ENCODE assay signal across 8 cellular contexts in the genomic region with DNA sequence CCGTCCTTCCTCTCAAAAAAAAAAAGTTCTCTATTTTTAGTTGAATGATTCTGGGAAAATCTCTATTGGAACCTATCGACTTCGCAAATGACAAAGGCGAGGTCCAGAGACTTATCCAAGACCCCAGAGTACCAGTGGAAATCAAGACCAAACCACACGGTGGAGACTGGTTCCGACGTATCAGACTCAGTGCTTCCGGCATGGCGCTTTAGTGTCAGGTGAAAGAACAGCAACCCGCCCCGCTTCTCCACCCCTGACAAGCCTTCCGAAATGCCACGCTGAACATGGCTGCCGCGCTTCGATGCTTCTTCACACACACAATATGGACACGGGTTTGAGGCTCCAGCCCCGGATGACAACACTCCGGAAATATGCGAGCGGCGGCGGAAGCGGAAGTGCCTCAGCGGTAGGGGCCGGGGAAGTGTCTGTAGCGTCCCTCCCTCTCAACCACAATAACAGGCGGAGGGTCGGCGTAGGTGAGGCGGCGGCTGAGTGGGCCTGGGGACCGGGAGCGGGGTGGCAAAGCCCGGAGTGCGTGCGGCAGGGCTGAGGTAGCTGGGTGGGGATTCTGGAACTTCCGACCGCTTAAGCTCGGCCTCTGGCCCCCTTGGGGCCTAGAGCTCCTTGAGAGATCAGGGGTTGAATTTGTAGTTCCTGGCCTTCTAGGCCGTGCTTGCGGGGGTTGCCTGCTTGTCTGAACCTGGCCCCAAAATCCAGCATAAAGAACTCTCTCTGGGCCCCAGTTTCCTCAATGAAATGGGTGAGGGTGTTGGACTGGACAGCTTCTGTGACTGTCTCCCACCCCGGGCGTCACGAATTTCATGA. TPM values are rescaled to one million over a fixed set of nuclear protein-coding genes. Genes with fewer than 3 reads are reported as not detected.
DNase-seq lines count a peak whose midpoint lies in the region; ATAC-seq and TF ChIP-seq lines count a peak whose summit lies in the region.

A gene with protein sequence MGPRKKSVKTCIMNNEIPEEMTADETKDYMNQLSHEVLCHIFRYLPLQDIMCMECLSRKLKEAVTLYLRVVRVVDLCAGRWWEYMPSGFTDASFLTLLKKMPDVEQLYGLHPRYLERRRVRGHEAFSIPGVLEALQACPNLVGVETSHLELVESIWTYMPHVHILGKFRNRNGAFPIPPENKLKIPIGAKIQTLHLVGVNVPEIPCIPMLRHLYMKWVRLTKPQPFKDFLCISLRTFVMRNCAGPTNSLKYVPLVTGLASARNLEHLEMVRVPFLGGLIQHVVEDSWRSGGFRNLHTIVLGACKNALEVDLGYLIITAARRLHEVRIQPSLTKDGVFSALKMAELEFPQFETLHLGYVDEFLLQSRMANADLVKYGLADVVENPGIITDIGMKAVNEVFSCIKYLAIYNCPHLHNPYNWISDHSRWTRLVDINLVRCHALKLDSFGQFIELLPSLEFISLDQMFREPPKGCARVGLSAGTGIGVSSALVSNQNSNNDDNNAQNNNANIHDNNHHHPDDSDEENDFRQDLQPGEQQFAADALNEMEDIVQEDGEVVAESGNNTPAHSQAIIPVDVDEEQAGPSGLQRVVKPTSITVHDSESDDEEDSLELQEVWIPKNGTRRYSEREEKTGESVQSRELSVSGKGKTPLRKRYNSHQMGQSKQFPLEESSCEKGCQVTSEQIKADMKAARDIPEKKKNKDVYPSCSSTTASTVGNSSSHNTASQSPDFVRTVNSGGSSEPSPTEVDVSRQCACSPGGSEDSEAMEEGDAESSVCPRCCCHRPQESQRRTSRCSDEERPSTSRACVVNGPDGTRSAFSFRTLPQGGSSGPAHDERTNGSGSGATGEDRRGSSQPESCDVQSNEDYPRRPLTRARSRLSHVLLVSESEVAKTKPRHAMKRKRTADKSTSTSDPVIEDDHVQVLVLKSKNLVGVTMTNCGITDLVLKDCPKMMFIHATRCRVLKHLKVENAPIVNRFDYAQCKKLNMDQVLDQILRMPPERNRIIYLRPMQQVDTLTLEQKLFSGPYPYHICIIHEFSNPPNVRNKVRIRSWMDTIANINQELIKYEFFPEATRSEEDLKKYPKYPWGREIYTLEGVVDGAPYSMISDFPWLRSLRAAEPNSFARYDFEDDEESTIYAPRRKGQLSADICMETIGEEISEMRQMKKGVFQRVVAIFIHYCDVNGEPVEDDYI (plus strand): TSS at position 395 of the 825 bp plus-strand sequence. CDS start 10,819 bp downstream, outside the sequence.

- H3K36me3 Mint-ChIP-seq in activated T-cell treated with anti-CD3 and anti-CD28 coated beads, Interleukin-2, amount 50 U/mL, for 4 hours (ENCODE audit: insufficient read depth): peaks cover 19% of the 10 kb centered on the region

- H3K9me3 Mint-ChIP-seq in activated T-cell treated with anti-CD3 and anti-CD28 coated beads, Interleukin-2, amount 50 U/mL, for 4 hours: no peaks in the 10 kb centered on the region

- 0% methylated on average over 45 of the region's 45 CpGs for WGBS in esophagus, 2 donors

- peak within 1 kb of the TSS; percentile 95 for H3K9ac ChIP-seq in mucosa of stomach (ENCODE audit: low read length)

- no peak for TF ChIP-seq CTCF in Panc1 (IDR thresholded peaks at IDR 0.05)

- H3K36me3 ChIP-seq in Panc1 (ENCODE audit: control insufficient read depth, insufficient read depth, low read length): no peaks in the 10 kb centered on the region; the same call in 1 of the 2 replicates
- no peaks in the 10 kb centered on the region for H3K36me3 ChIP-seq in esophagus (ENCODE audit: control insufficient read depth in 2 of 2, insufficient read depth in 2 of 2, low read length in 1 of 2)
- H3K36me3 ChIP-seq in mucosa of stomach (ENCODE audit: control insufficient read depth, insufficient read depth, low read length): no peaks in the 10 kb centered on the region

- peaks cover 62% of the 10 kb centered on the region for H3K4me1 Mint-ChIP-seq in activated T-cell treated with anti-CD3 and anti-CD28 coated beads, Interleukin-2, amount 50 U/mL, for 4 hours (ENCODE audit: low read depth)

- CTCF ChIA-PET in Panc1 (lab: Charles Lee): no interaction called here

- POLR2A ChIA-PET in Panc1 (lab: Charles Lee): interaction anchor here (0.7 kb wide), 1 partner anchor 10 kb away, joined by 3 read pairs; no protein-coding TSS in a partner anchor

- intact Hi-C loops in Panc1 (cut with micrococcal nuclease; ENCODE audit: unreplicated experiment): no loop called here

- H3K27me3 Mint-ChIP-seq in activated T-cell treated with anti-CD3 and anti-CD28 coated beads, Interleukin-2, amount 50 U/mL, for 4 hours (ENCODE audit: low read depth): no peaks in the 10 kb centered on the region

- peak within 1 kb of the TSS; percentile 93 for H3K27ac ChIP-seq in Panc1 (ENCODE audit: low read length)
- H3K27ac ChIP-seq in esophagus (ENCODE audit: low read depth in 2 of 2, low read length in 1 of 2): peak within 1 kb of the TSS; percentile 88 to 98

- in situ Hi-C loops in Panc1 (cut with HindIII; ENCODE audit: low pct_unique_long_range_greater_than_20kb, low sequenced_read_pairs): no loop called here

- peaks cover 10% of the 10 kb centered on the region; the same call in 1 of the 2 replicates for H3K4me1 ChIP-seq in Panc1 (ENCODE audit: control insufficient read depth, insufficient read depth, low read length)
- no peaks in the 10 kb centered on the region for H3K4me1 ChIP-seq in esophagus (ENCODE audit: control insufficient read depth in 2 of 2, insufficient read depth in 2 of 2, low read length in 1 of 2)
- H3K4me1 ChIP-seq in mucosa of stomach (ENCODE audit: control insufficient read depth, insufficient read depth, low read length): peaks cover 26% of the 10 kb centered on the region

- BruUV-seq in Panc1 (replicated peaks; lab: Mats Ljungman, UMichigan): no TSS peak

- no peaks in the 10 kb centered on the region for H3K27me3 ChIP-seq in Panc1 (ENCODE audit: control insufficient read depth, insufficient read depth, low read length)
- no peaks in the 10 kb centered on the region for H3K27me3 ChIP-seq in esophagus (ENCODE audit: control insufficient read depth in 1 of 2, insufficient read depth in 2 of 2, low read length in 2 of 2)
- no peaks in the 10 kb centered on the region for H3K27me3 ChIP-seq in mucosa of stomach (ENCODE audit: control insufficient read depth, insufficient read depth, low read length)

- ATAC-seq in GM21723 (IDR thresholded peaks at IDR 0.05; ENCODE audit: unreplicated experiment) (peak; percentile 99), Panc1 (peak; percentile 100)
- peak; percentile 95 to 98 for ATAC-seq in activated T-cell treated with anti-CD3 and anti-CD28 coated beads, Interleukin-2, amount 50 U/mL, for 4 hours

- H3K4me3 ChIP-seq in Panc1 (ENCODE audit: low read depth in 2 of 2, low read length in 2 of 2): peak within 1 kb of the TSS; percentile 87 to 94
- peak within 1 kb of the TSS; percentile 92 to 97 for H3K4me3 ChIP-seq in esophagus (ENCODE audit: low read depth in 1 of 2, low read length in 2 of 2)
- peak within 1 kb of the TSS; percentile 26 for H3K4me3 ChIP-seq in mucosa of stomach (ENCODE audit: low read length)

- peak within 1 kb of the TSS; percentile 95 for H3K4me3 Mint-ChIP-seq in activated T-cell treated with anti-CD3 and anti-CD28 coated beads, Interleukin-2, amount 50 U/mL, for 4 hours

- H3K9me3 ChIP-seq in Panc1 (ENCODE audit: control insufficient read depth, insufficient read depth, low read depth, low read length) (no peaks in the 10 kb centered on the region), esophagus (ENCODE audit: control insufficient read depth in 2 of 2, insufficient read depth in 1 of 2, low read depth in 1 of 2, low read length in 1 of 2) (no peaks in the 10 kb centered on the region), mucosa of stomach (ENCODE audit: control insufficient read depth, low read length) (no peaks in the 10 kb centered on the region)

- peak; percentile 91 for DNase-seq in DMS79 treated with DMSO at 0.1 percent for 48 hours (lab: John Stamatoyannopoulos, UW)
- peak; percentile 53 for DNase-seq in KG1 (lab: John Stamatoyannopoulos, UW)
- DNase-seq in Panc1 (ENCODE audit: low read depth, low spot score): peak; percentile 90
- peak; percentile 93 for DNase-seq in activated T-cell treated with anti-CD3 and anti-CD28 coated beads, Interleukin-2, amount 50 U/mL, for 4 hours
- peak; percentile 92 to 93 for DNase-seq in stimulated activated CD8-positive, alpha-beta memory T cell treated with anti-CD3 and anti-CD28 coated beads, Interleukin-7, amount 100 ng/mL, for 1 hour (ENCODE audit: low read depth in 2 of 2)

RNA-seq across cellular contexts. Expression of the gene that starts here (rescaled TPM):
- total RNA-seq in Panc1 (2021; ENCODE audit: unreplicated experiment): 34.5 TPM
- 20.0 TPM for polyA plus RNA-seq in Panc1 (2012; ENCODE audit: insufficient read length)
- total RNA-seq in activated T-cell treated with anti-CD3 and anti-CD28 coated beads, Interleukin-2, amount 50 U/mL, for 4 hours: 10 to 100 TPM; 29.8 to 31.5 (median 30.5) TPM
- 10 to 100 TPM; 10.8 to 11.0 TPM for polyA plus RNA-seq in esophagus

Comparison
In these comparisons a context has a peak if more than half of its experiments do, and no peak if none do; other contexts are left out.
1. Peak in every context shown above with its lines: DNase-seq, ATAC-seq, H3K4me3 ChIP-seq and H3K27ac ChIP-seq.
2. H3K4me3 ChIP-seq: peak in every context shown above with its lines; median percentile 94 in esophagus; 90 in Panc1; 26 in mucosa of stomach.